9 cellular contexts compared by ENCODE assay signal in genomic region chr1:12616709-12617373, GRCh38. TPM values are rescaled to one million over a fixed set of nuclear protein-coding genes. Genes with fewer than 3 reads are reported as not detected.
DNase-seq lines count a peak whose midpoint lies in the region; ATAC-seq and TF ChIP-seq lines count a peak whose summit lies in the region.
"Had no signal": no experiment of that assay in that cellular context is flagged by ENCODE, and none has a peak within 500 bp of the region (broad histone marks: within the 10 kb centered on the region; RNA-seq: fewer than 3 reads in every experiment).

No MANE protein-coding gene starts in this region.

- peaks cover 37% of the 10 kb centered on the region for H3K27me3 Mint-ChIP-seq in brain

- DNase-seq in Daoy (ENCODE audit: low read depth) (peak; percentile 62), Panc1 (ENCODE audit: low read depth, low spot score) (no peak), NCI-H2029 (lab: John Stamatoyannopoulos, UW) (no peak), posterior vena cava (ENCODE audit: low spot score) (no peak), NAMALWA (ENCODE audit: low spot score) (no peak)
- peak; percentile 6 for DNase-seq in stimulated activated naive CD4-positive, alpha-beta T cell treated with Interleukin-2 at 50 U/mL for 16 hours (lab: John Stamatoyannopoulos, UW)

- CTCF ChIA-PET in Panc1 (lab: Charles Lee) = interaction anchor here (0.5 to 0.8 kb wide), 2 partner anchors 15 to 97 kb away, joined by 4 to 7 read pairs; no protein-coding TSS in a partner anchor

- H3K27ac Mint-ChIP-seq in brain = peak overlapping the region; percentile 94 to 97 (median 95)

- H3K27me3 ChIP-seq in Panc1 (ENCODE audit: control insufficient read depth, insufficient read depth, low read length) (no peaks in the 10 kb centered on the region), layer of hippocampus (ENCODE audit: control insufficient read depth, insufficient read depth, low read length) (peaks cover 6% of the 10 kb centered on the region)

- peaks cover 64% of the 10 kb centered on the region for H3K4me1 Mint-ChIP-seq in brain

- in situ Hi-C loops in Panc1 (cut with HindIII; ENCODE audit: low pct_unique_long_range_greater_than_20kb, low sequenced_read_pairs) = no loop called here

- no TSS peak for BruUV-seq in Panc1 (replicated peaks; lab: Mats Ljungman, UMichigan)

- no peak for TF ChIP-seq CTCF in Panc1 (IDR thresholded peaks at IDR 0.05)
- no peak for TF ChIP-seq CTCF in brain (conservative IDR thresholded peaks at IDR 0.05)

- peaks cover 0 to 12% (median 0%) of the 10 kb centered on the region in 5 experiments for H3K9me3 Mint-ChIP-seq in brain

- intact Hi-C loops in Panc1 (cut with micrococcal nuclease; ENCODE audit: unreplicated experiment) = no loop called here
- intact Hi-C loops in posterior vena cava (cut with DNase I) = loop anchor here in 1 of 2 donors (5.0 kb wide), 1 partner anchor 75 kb away; no protein-coding TSS in a partner anchor

- H3K9me3 ChIP-seq in Panc1 (ENCODE audit: control insufficient read depth, insufficient read depth, low read depth, low read length) = no peaks in the 10 kb centered on the region

- peak overlapping the region; percentile 93 to 98 (median 96) for H3K4me3 Mint-ChIP-seq in brain

- H3K4me1 ChIP-seq in Panc1 (ENCODE audit: control insufficient read depth, insufficient read depth, low read length) = peaks cover 62% of the 10 kb centered on the region

- H3K4me3 ChIP-seq in Panc1 (ENCODE audit: low read depth in 2 of 2, low read length in 2 of 2) = peak overlapping the region; percentile 92 to 95

- peak overlapping the region; percentile 95 for H3K27ac ChIP-seq in Panc1 (ENCODE audit: low read length)
- peak overlapping the region; percentile 88 for H3K27ac ChIP-seq in layer of hippocampus (ENCODE audit: low read depth, low read length)

- H3K36me3 Mint-ChIP-seq in brain = peaks cover 28% of the 10 kb centered on the region

- H3K36me3 ChIP-seq in Panc1 (ENCODE audit: control insufficient read depth, insufficient read depth, low read length) = peaks cover 5% of the 10 kb centered on the region; the same call in 1 of the 2 replicates

- POLR2A ChIA-PET in Panc1 (lab: Charles Lee) = interaction anchor here (0.6 kb wide), 1 partner anchor 285 kb away, joined by 15 read pairs; no protein-coding TSS in a partner anchor

- ATAC-seq in Panc1 = peak; percentile 29

RNA-seq across cellular contexts. Expression of gene DHRS3, which starts 1.2 kb away (rescaled TPM):
- 45.8 and 49.4 TPM in 2 replicates for total RNA-seq in Daoy (2014; rRNA removed; shearing (Covaris generic))
- total RNA-seq in Panc1 (2021; ENCODE audit: unreplicated experiment) (113 TPM), posterior vena cava (100 to 1,000 TPM; 107 to 144 TPM)
- polyA plus RNA-seq in Panc1 (2012; ENCODE audit: insufficient read length) = 143 TPM
- polyA plus RNA-seq in brain (ENCODE audit: insufficient read depth, low read depth, low replicate concordance) = 15.9 TPM

RNA-seq across cellular contexts. Expression of gene AADACL4, which starts 27.0 kb away (rescaled TPM):
- total RNA-seq in Daoy (2014; rRNA removed; shearing (Covaris generic)) = not detected in 2 replicates
- total RNA-seq in Panc1 (2021; ENCODE audit: unreplicated experiment) (not detected), posterior vena cava (not detected)
- polyA plus RNA-seq in Panc1 (2012; ENCODE audit: insufficient read length) = not detected
- not detected for polyA plus RNA-seq in brain (ENCODE audit: insufficient read depth, low read depth, low replicate concordance)
- total RNA-seq: renal cortical epithelial cell had no signal

Comparison
In these comparisons a context has a peak if more than half of its experiments do, and no peak if none do; other contexts are left out.
1. DNase-seq: peak in Daoy (single experiment) and stimulated activated naive CD4-positive, alpha-beta T cell treated with Interleukin-2 at 50 U/mL for 16 hours (single experiment); none in Panc1 (single experiment), NCI-H2029 (single experiment), posterior vena cava (single experiment) and NAMALWA (single experiment).